26 cellular contexts compared by ENCODE assay signal in the genomic region with DNA sequence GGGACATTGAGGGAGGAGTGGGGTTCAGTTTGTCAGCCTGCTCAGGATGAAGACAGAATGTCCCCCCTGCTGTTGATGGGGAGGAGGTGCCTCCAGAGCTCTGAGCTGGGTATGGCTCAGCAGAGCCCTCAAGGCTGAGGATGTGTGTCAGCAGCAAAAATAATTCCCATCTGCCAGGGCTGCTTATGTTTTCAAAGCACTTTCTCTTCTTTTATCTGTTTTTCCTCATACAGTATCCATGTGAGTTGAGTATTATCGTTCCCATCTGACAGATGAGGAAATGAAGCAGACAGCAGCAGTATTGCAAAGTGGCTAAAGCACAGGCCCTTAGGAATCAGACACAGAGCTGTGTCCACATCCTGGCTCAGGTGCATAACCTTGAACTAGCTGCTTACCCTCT.
"Had no signal": no experiment of that assay in that cellular context is flagged by ENCODE, and none has a peak within 500 bp of the region (broad histone marks: within the 10 kb centered on the region; RNA-seq: fewer than 3 reads in every experiment).

No MANE protein-coding gene starts in this region.

- H3K4me3 ChIP-seq: ascending aorta, body of pancreas, coronary artery, Peyer's patch, SJCRH30 had no signal

- H3K4me1 ChIP-seq: ascending aorta had no signal

- H3K27ac ChIP-seq: ascending aorta, body of pancreas, coronary artery, Peyer's patch, RWPE1, SJCRH30 had no signal

- H3K36me3 ChIP-seq: ascending aorta, Peyer's patch, SJCRH30 had no signal

- H3K27me3 ChIP-seq: ascending aorta, body of pancreas, Peyer's patch, SJCRH30 had no signal

- ATAC-seq: activated naive CD4-positive, alpha-beta T cell treated with anti-CD3 and anti-CD28 coated beads, Interleukin-2, amount 50 U/mL, for 72 hours; activated naive CD8-positive, alpha-beta T cell treated with anti-CD3 and anti-CD28 coated beads, Interleukin-2, amount 50 U/mL, for 24 hours; activated T-cell treated with anti-CD3 and anti-CD28 coated beads, Interleukin-2, amount 50 U/mL, for 4 hours; body of pancreas; T-helper 17 cell had no signal

- DNase-seq: activated CD4-positive, alpha-beta memory T cell treated with anti-CD3 and anti-CD28 coated beads for 36 hours; activated CD4-positive, alpha-beta T cell treated with anti-CD3 and anti-CD28 coated beads, Interleukin-2, amount 10 ng/mL, durations not matched to agents 7 days and 5 days; activated CD4-positive, CD25-positive, alpha-beta regulatory T cell; activated CD8-positive, alpha-beta memory T cell treated with anti-CD3 and anti-CD28 coated beads for 24 hours; activated effector memory CD4-positive, alpha-beta T cell treated with anti-CD3 and anti-CD28 coated beads, Interleukin-2, amount 50 U/mL, for 16 hours; activated naive CD4-positive, alpha-beta T cell treated with Interleukin-2 at 50 U/mL for 16 hours; activated naive CD8-positive, alpha-beta T cell treated with anti-CD3 and anti-CD28 coated beads, Interleukin-2, amount 50 U/mL, for 24 hours; activated T-cell treated with anti-CD3 and anti-CD28 coated beads, Interleukin-2, amount 50 U/mL, for 4 hours; amniotic stem cell; body of pancreas; central memory CD4-positive, alpha-beta T cell; NCI-H1092; NCI-H1436; NCI-H1694 treated with DMSO at 0.1 percent for 48 hours; NCI-H2081 treated with DMSO at 0.1 percent for 48 hours; NCI-H446; NCI-H82; Peyer's patch; Right ventricle myocardium superior; SJCRH30; T-helper 17 cell; T-helper 9 cell had no signal

- H3K9me3 ChIP-seq: ascending aorta, body of pancreas, Peyer's patch, SJCRH30 had no signal
